9 cellular contexts compared by ENCODE assay signal in genomic region chr6:116277124-116277523, GRCh38. TPM values are rescaled to one million over a fixed set of nuclear protein-coding genes. Genes with fewer than 3 reads are reported as not detected.
DNase-seq lines count a peak whose midpoint lies in the region; ATAC-seq and TF ChIP-seq lines count a peak whose summit lies in the region.
"Had no signal": no experiment of that assay in that cellular context is flagged by ENCODE, and none has a peak within 500 bp of the region (broad histone marks: within the 10 kb centered on the region; RNA-seq: fewer than 3 reads in every experiment).

No MANE protein-coding gene starts in this region.

- H3K27me3 Mint-ChIP-seq in T-helper 1 cell treated with Interleukin-12 subunit alpha and Interleukin-12 subunit beta and Interleukin-4 antibody, amounts not matched to agents 30 μg/mL and 1 μg/mL, for 36 hours (ENCODE audit: low read depth) = no peaks in the 10 kb centered on the region
- H3K27me3 Mint-ChIP-seq in activated CD8-positive, alpha-beta T cell treated with anti-CD3 and anti-CD28 coated beads, Interleukin-2, amount 10 ng/mL, durations not matched to agents 7 days and 5 days (ENCODE audit: low read depth) = no peaks in the 10 kb centered on the region
- H3K27me3 Mint-ChIP-seq in immature natural killer cell (ENCODE audit: low read depth in 3 of 3) = peaks cover 15 to 23% (median 21%) of the 10 kb centered on the region in 3 donors

- CTCF ChIA-PET in activated CD8-positive, alpha-beta T cell treated with anti-CD3 and anti-CD28 coated beads, Interleukin-2, amount 10 ng/mL, durations not matched to agents 7 days and 5 days (lab: Charles Lee) = interaction anchor here (1.0 to 1.7 kb wide), 4 partner anchors 8 to 258 kb away, joined by 3 to 5 read pairs (median 4); no protein-coding TSS in a partner anchor

- TF ChIP-seq POLR2A in stomach (IDR thresholded peaks at IDR 0.05) = no peak

- peaks cover 35% of the 10 kb centered on the region for H3K36me3 Mint-ChIP-seq in T-helper 1 cell treated with Interleukin-12 subunit alpha and Interleukin-12 subunit beta and Interleukin-4 antibody, amounts not matched to agents 30 μg/mL and 1 μg/mL, for 36 hours (ENCODE audit: low read depth)
- peaks cover 51% of the 10 kb centered on the region for H3K36me3 Mint-ChIP-seq in activated CD8-positive, alpha-beta T cell treated with anti-CD3 and anti-CD28 coated beads, Interleukin-2, amount 10 ng/mL, durations not matched to agents 7 days and 5 days (ENCODE audit: low read depth)
- peaks cover 15 to 29% (median 18%) of the 10 kb centered on the region in 3 donors for H3K36me3 Mint-ChIP-seq in immature natural killer cell

- peak overlapping the region; percentile 36 for H3K27ac Mint-ChIP-seq in T-helper 1 cell treated with Interleukin-12 subunit alpha and Interleukin-12 subunit beta and Interleukin-4 antibody, amounts not matched to agents 30 μg/mL and 1 μg/mL, for 36 hours
- H3K27ac Mint-ChIP-seq in activated CD8-positive, alpha-beta T cell treated with anti-CD3 and anti-CD28 coated beads, Interleukin-2, amount 10 ng/mL, durations not matched to agents 7 days and 5 days = peak overlapping the region; percentile 55
- H3K27ac Mint-ChIP-seq in immature natural killer cell = peak overlapping the region; percentile 87 to 100 (median 98)

- H3K36me3 ChIP-seq in stomach = peaks cover 2 to 33% (median 31%) of the 10 kb centered on the region in 4 donors

- no peak for ATAC-seq in activated CD8-positive, alpha-beta T cell treated with anti-CD3 and anti-CD28 coated beads, Interleukin-2, amount 10 ng/mL, durations not matched to agents 7 days and 5 days
- no peak for ATAC-seq in HG03039 (IDR thresholded peaks at IDR 0.05; ENCODE audit: unreplicated experiment)

- peak overlapping the region; percentile 97 for H3K4me3 Mint-ChIP-seq in T-helper 1 cell treated with Interleukin-12 subunit alpha and Interleukin-12 subunit beta and Interleukin-4 antibody, amounts not matched to agents 30 μg/mL and 1 μg/mL, for 36 hours
- H3K4me3 Mint-ChIP-seq in activated CD8-positive, alpha-beta T cell treated with anti-CD3 and anti-CD28 coated beads, Interleukin-2, amount 10 ng/mL, durations not matched to agents 7 days and 5 days = peak overlapping the region; percentile 96
- H3K4me3 Mint-ChIP-seq in immature natural killer cell = peak overlapping the region; percentile 94 to 100 (median 97)

- POLR2A ChIA-PET in activated CD8-positive, alpha-beta T cell treated with anti-CD3 and anti-CD28 coated beads, Interleukin-2, amount 10 ng/mL, durations not matched to agents 7 days and 5 days (lab: Charles Lee) = interaction anchor here (1.0 to 4.4 kb wide), 3 partner anchors 24 to 404 kb away, joined by 3 to 51 read pairs (median 4); partner anchors contain the start of genes KPNA5, RWDD1 and TSPYL4

- intact Hi-C loops in stomach (cut with DNase I; ENCODE audit: low total_unique reads) = no loop called here

- H3K27ac ChIP-seq in stomach = peak overlapping the region in 4 of 5 donors; percentile 96 to 100 (median 99)

- peak overlapping the region; percentile 64 to 86 (median 84) for H3K4me3 ChIP-seq in stomach

- no peak for DNase-seq in T-helper 1 cell
- no peak for DNase-seq in activated CD8-positive, alpha-beta T cell treated with anti-CD3 and anti-CD28 coated beads, Interleukin-2, amount 10 ng/mL, durations not matched to agents 7 days and 5 days
- no peak for DNase-seq in immature natural killer cell
- no peak for DNase-seq in stomach
- no peak for DNase-seq in AG08396 (ENCODE audit: low spot score)
- no peak for DNase-seq in putamen (ENCODE audit: low spot score)
- DNase-seq: activated CD4-positive, alpha-beta T cell treated with anti-CD3 and anti-CD28 coated beads, Interleukin-2, amount 50 U/mL, for 48 hours had no signal

- WGBS in stomach, 5 donors = 10 to 29% (median 19%) methylated on average over 3 of the region's 3 CpGs

- H3K9me3 ChIP-seq in stomach = no peaks in the 10 kb centered on the region

- H3K9me3 Mint-ChIP-seq in T-helper 1 cell treated with Interleukin-12 subunit alpha and Interleukin-12 subunit beta and Interleukin-4 antibody, amounts not matched to agents 30 μg/mL and 1 μg/mL, for 36 hours = no peaks in the 10 kb centered on the region
- H3K9me3 Mint-ChIP-seq in activated CD8-positive, alpha-beta T cell treated with anti-CD3 and anti-CD28 coated beads, Interleukin-2, amount 10 ng/mL, durations not matched to agents 7 days and 5 days (ENCODE audit: insufficient read depth) = no peaks in the 10 kb centered on the region
- no peaks in the 10 kb centered on the region for H3K9me3 Mint-ChIP-seq in immature natural killer cell

- no peak for TF ChIP-seq EP300 in stomach (IDR thresholded peaks at IDR 0.05)

- peaks cover 42% of the 10 kb centered on the region for H3K4me1 Mint-ChIP-seq in T-helper 1 cell treated with Interleukin-12 subunit alpha and Interleukin-12 subunit beta and Interleukin-4 antibody, amounts not matched to agents 30 μg/mL and 1 μg/mL, for 36 hours (ENCODE audit: low read depth)
- peaks cover 46% of the 10 kb centered on the region for H3K4me1 Mint-ChIP-seq in activated CD8-positive, alpha-beta T cell treated with anti-CD3 and anti-CD28 coated beads, Interleukin-2, amount 10 ng/mL, durations not matched to agents 7 days and 5 days (ENCODE audit: low read depth)
- peaks cover 63 to 80% of the 10 kb centered on the region in 2 donors for H3K4me1 Mint-ChIP-seq in immature natural killer cell

- TF ChIP-seq CTCF in stomach (IDR thresholded peaks at IDR 0.05) = no peak

- H3K4me1 ChIP-seq in stomach = peaks cover 44 to 73% (median 59%) of the 10 kb centered on the region in 4 donors

- no peaks in the 10 kb centered on the region for H3K27me3 ChIP-seq in stomach

RNA-seq across cellular contexts. Expression of gene TSPYL1, which starts 2.6 kb away (rescaled TPM):
- total RNA-seq in activated CD8-positive, alpha-beta T cell treated with anti-CD3 and anti-CD28 coated beads, Interleukin-2, amount 10 ng/mL, durations not matched to agents 7 days and 5 days = 10 to 100 TPM; 37.8 to 38.4 TPM
- 10 to 100 TPM; 14.9 to 31.0 (median 21.6) TPM for polyA plus RNA-seq in immature natural killer cell
- total RNA-seq in stomach = 10 to 100 TPM in 4 of 5 donors, 1 to 10 TPM in 1; 2.9 to 77.1 (median 33.5) TPM
- polyA plus RNA-seq in stomach = 10 to 100 TPM; 19.6 to 30.7 (median 25.7) TPM

RNA-seq across cellular contexts. Expression of gene TSPYL4, which starts 23.2 kb away (rescaled TPM):
- 10 to 100 TPM; 19.3 to 19.8 TPM for total RNA-seq in activated CD8-positive, alpha-beta T cell treated with anti-CD3 and anti-CD28 coated beads, Interleukin-2, amount 10 ng/mL, durations not matched to agents 7 days and 5 days
- polyA plus RNA-seq in immature natural killer cell (10 to 100 TPM in 1 of 3 donors, 1 to 10 TPM in 2; 8.1 to 11.9 (median 8.1) TPM), stomach (10 to 100 TPM in 1 of 3 donors, 1 to 10 TPM in 2; 5.8 to 10.4 (median 9.5) TPM)
- total RNA-seq in stomach = 10 to 100 TPM in 2 of 5 donors, 1 to 10 TPM in 3; 2.3 to 33.5 (median 8.7) TPM

Comparison
In these comparisons a context has a peak if more than half of its experiments do, and no peak if none do; other contexts are left out.
1. H3K27ac Mint-ChIP-seq: peak in every context shown above with its lines; median percentile 98 in immature natural killer cell; 55 in activated CD8-positive, alpha-beta T cell treated with anti-CD3 and anti-CD28 coated beads, Interleukin-2, amount 10 ng/mL, durations not matched to agents 7 days and 5 days; 36 in T-helper 1 cell treated with Interleukin-12 subunit alpha and Interleukin-12 subunit beta and Interleukin-4 antibody, amounts not matched to agents 30 μg/mL and 1 μg/mL, for 36 hours.